8 cellular contexts compared by ENCODE assay signal in genomic region chr3:128875556-128876120, GRCh38. TPM values are rescaled to one million over a fixed set of nuclear protein-coding genes. Genes with fewer than 3 reads are reported as not detected.
DNase-seq lines count a peak whose midpoint lies in the region; ATAC-seq and TF ChIP-seq lines count a peak whose summit lies in the region.

No MANE protein-coding gene starts in this region.

- TF ChIP-seq POLR2A in sigmoid colon (IDR thresholded peaks at IDR 0.05), result no peak

- H3K27me3 ChIP-seq in neutrophil (no peaks in the 10 kb centered on the region), sigmoid colon (no peaks in the 10 kb centered on the region)

- no peak for ATAC-seq in HG03045 (IDR thresholded peaks at IDR 0.05; ENCODE audit: unreplicated experiment)
- no peak for ATAC-seq in GM19452 (IDR thresholded peaks at IDR 0.05; ENCODE audit: unreplicated experiment)

- no peak for TF ChIP-seq EP300 in sigmoid colon (IDR thresholded peaks at IDR 0.05)

- H3K27ac ChIP-seq in neutrophil (peak overlapping the region; percentile 81), sigmoid colon (no peak overlapping the region)

- DNase-seq in G401 (ENCODE audit: low spot score) (peak; percentile 59), M059J (ENCODE audit: low read depth) (peak; percentile 46), sigmoid colon (no peak)
- peak; percentile 82 for DNase-seq in activated CD4-positive, alpha-beta T cell treated with anti-CD3 and anti-CD28 coated beads for 48 hours
- DNase-seq in effector CD4-positive, alpha-beta T cell, result peak; percentile 40

- H3K4me3 ChIP-seq in neutrophil (ENCODE audit: low read depth in 1 of 2, low read length in 1 of 2) (no peak overlapping the region), sigmoid colon (no peak overlapping the region)

- intact Hi-C loops in sigmoid colon (cut with DNase I), result no loop called here

- no peaks in the 10 kb centered on the region for H3K9me3 ChIP-seq in neutrophil
- no peaks in the 10 kb centered on the region for H3K9me3 ChIP-seq in sigmoid colon

- TF ChIP-seq CTCF in neutrophil (IDR thresholded peaks at IDR 0.05), result peak; percentile 64
- peak in 1 of 4 experiments; percentile 18 for TF ChIP-seq CTCF in sigmoid colon (IDR thresholded peaks at IDR 0.05)

- peaks cover 46 to 50% of the 10 kb centered on the region in 2 experiments for H3K4me1 ChIP-seq in neutrophil (ENCODE audit: control insufficient read depth in 1 of 2, insufficient read depth in 1 of 2, low read depth in 1 of 2, low read length in 1 of 2)
- peaks cover 0 to 22% (median 20%) of the 10 kb centered on the region in 4 donors for H3K4me1 ChIP-seq in sigmoid colon

- WGBS in sigmoid colon, 2 donors, result 45 to 58% methylated on average over 12 of the region's 12 CpGs

- in situ Hi-C loops in G401 (cut with HindIII; ENCODE audit: low sequenced_read_pairs), result no loop called here

- H3K36me3 ChIP-seq in neutrophil (no peaks in the 10 kb centered on the region), sigmoid colon (no peaks in the 10 kb centered on the region)

RNA-seq across cellular contexts. Expression of gene ACAD9, which starts 3.8 kb away (rescaled TPM):
- 35.2 and 46.5 TPM in 2 replicates for total RNA-seq in G401 (2014; rRNA removed; shearing (Covaris generic))
- total RNA-seq in M059J (2014; rRNA removed; shearing (Covaris generic)), result 28.0 and 43.3 TPM in 2 replicates
- total RNA-seq in sigmoid colon, result 10 to 100 TPM; 30.3 to 40.5 (median 34.4) TPM
- polyA plus RNA-seq in sigmoid colon, result 10 to 100 TPM; 16.2 to 32.4 (median 18.5) TPM
